8 cellular contexts compared by ENCODE assay signal in genomic region chr3:138941259-138941885, GRCh38. TPM values are rescaled to one million over a fixed set of nuclear protein-coding genes. Genes with fewer than 3 reads are reported as not detected.
DNase-seq lines count a peak whose midpoint lies in the region; ATAC-seq, FAIRE-seq and TF ChIP-seq lines count a peak whose summit lies in the region.

No MANE protein-coding gene starts in this region.

- no peaks in the 10 kb centered on the region for H3K9me1 ChIP-seq in K562 (ENCODE audit: control insufficient read depth, insufficient read depth, low read length)

- peak overlapping the region in 1 of 2 experiments; percentile 8; a peak in 1 of 4 replicates for H3K9ac ChIP-seq in K562 (ENCODE audit: insufficient read depth in 1 of 2, low read depth in 2 of 2, low read length in 2 of 2)

- WGBS in K562 (ENCODE audit: insufficient coverage, low coverage, missing lambda C conversion rate): 41% methylated on average over 7 of the region's 7 CpGs

- no peak overlapping the region for H3K27ac ChIP-seq in K562 (ENCODE audit: extremely low read depth, low read depth, low read length)

- in situ Hi-C loops in K562 (cut with MboI): loop anchor here (25.0 kb wide), 1 partner anchor 879 kb away; no protein-coding TSS in a partner anchor

- no peak overlapping the region for H3K4me3 Mint-ChIP-seq in nephron progenitor cell

- peaks cover 100% of the 10 kb centered on the region for H3K27me3 Mint-ChIP-seq in nephron progenitor cell (ENCODE audit: low read depth, poor library complexity)

- H3K27ac Mint-ChIP-seq in nephron progenitor cell: no peak overlapping the region

- TF ChIP-seq CTCF in LNCAP (IDR thresholded peaks at IDR 0.05) (peak; percentile 63), K562 (IDR thresholded peaks at IDR 0.05 in 2 of 3, conservative IDR thresholded peaks at IDR 0.05 in 1 of 3; ENCODE audit: insufficient read depth in 2 of 3, low read depth in 1 of 3, low read length in 3 of 3) (peak; percentile 81 to 90 (median 88)), nephron progenitor cell (IDR thresholded peaks at IDR 0.05) (peak; percentile 76)

- no peaks in the 10 kb centered on the region for H3K27me3 ChIP-seq in K562 (ENCODE audit: control insufficient read depth in 2 of 2, insufficient read depth in 2 of 2, low read length in 2 of 2)

- peaks cover 45% of the 10 kb centered on the region for H3K4me1 Mint-ChIP-seq in nephron progenitor cell

- H3K4me1 ChIP-seq in K562 (replicated peaks in 1 of 2; ENCODE audit: control insufficient read depth in 2 of 2, insufficient read depth in 2 of 2, low read length in 2 of 2): peaks cover 14 to 66% of the 10 kb centered on the region in 2 experiments; a peak in 4 of 5 replicates

- peaks cover 20% of the 10 kb centered on the region for H3K36me3 ChIP-seq in K562 (ENCODE audit: control insufficient read depth, insufficient read depth, low read length)

- peak; percentile 54 for ATAC-seq in K562
- ATAC-seq in HG03439 (IDR thresholded peaks at IDR 0.05; ENCODE audit: unreplicated experiment): no peak

- no peak overlapping the region for H3K4me2 ChIP-seq in K562 (ENCODE audit: insufficient read depth, low read length)

- CTCF ChIA-PET in K562 (lab: Yijun Ruan, JAX; ENCODE audit: low intra/inter-chr PET ratio): interaction anchor here (0.6 to 2.1 kb wide), 2 partner anchors 38 to 478 kb away, joined by 3 to 8 read pairs; no protein-coding TSS in a partner anchor

- no peak overlapping the region for H2AFZ ChIP-seq in K562 (ENCODE audit: low read depth, low read length)

- peak; percentile 71 for FAIRE-seq in K562 (lab: Jason Lieb, UNC)

- TF ChIP-seq POLR2A in K562 (conservative IDR thresholded peaks at IDR 0.05): no peak

- no peak for TF ChIP-seq EP300 in K562 (IDR thresholded peaks at IDR 0.05; ENCODE audit: low read length)

- H3K36me3 Mint-ChIP-seq in nephron progenitor cell (ENCODE audit: low read depth): no peaks in the 10 kb centered on the region

- DNase-seq in activated CD8-positive, alpha-beta memory T cell treated with anti-CD3 and anti-CD28 coated beads, Interleukin-2, amount 50 U/mL, for 48 hours: peak; percentile 74
- no peak for DNase-seq in activated CD8-positive, alpha-beta memory T cell treated with anti-CD3 and anti-CD28 coated beads, Interleukin-2, amount 50 U/mL, for 4 hours
- peak; percentile 56 to 82 (median 67) for DNase-seq in K562 (ENCODE audit: extremely low read depth in 1 of 4, low spot score in 3 of 4)
- DNase-seq in nephron progenitor cell: peak; percentile 78
- DNase-seq in A172 (ENCODE audit: low spot score): no peak
- no peak for DNase-seq in NCI-H2081 (lab: John Stamatoyannopoulos, UW)

- H3K9me3 Mint-ChIP-seq in nephron progenitor cell: peaks cover 3% of the 10 kb centered on the region

- POLR2A ChIA-PET in K562 (lab: Yijun Ruan, JAX): interaction anchor here (0.5 to 1.5 kb wide), 4 partner anchors 26 to 415 kb away, joined by 3 to 4 read pairs (median 3); no protein-coding TSS in a partner anchor

- H3K4me3 ChIP-seq in K562: no peak overlapping the region

- no peaks in the 10 kb centered on the region for H3K9me3 ChIP-seq in K562 (replicated peaks; ENCODE audit: control insufficient read depth, insufficient read depth, low read depth, low read length)

- no TSS peak for BruUV-seq in K562 (replicated peaks; lab: Mats Ljungman, UMichigan)

- H3K79me2 ChIP-seq in K562 (ENCODE audit: control insufficient read depth, insufficient read depth, low read length): peaks cover 55% of the 10 kb centered on the region

- intact Hi-C loops in K562 (cut with micrococcal nuclease): loop anchor here (10.0 kb wide), 1 partner anchor 877 kb away; no protein-coding TSS in a partner anchor

- no peaks in the 10 kb centered on the region; the same call in 1 of the 2 replicates for H4K20me1 ChIP-seq in K562 (replicated peaks; ENCODE audit: control insufficient read depth, insufficient read depth, low read length)

- TF ChIP-seq RAD21 in K562 (CRISPR knock-in tag; conservative IDR thresholded peaks at IDR 0.05 in 1 of 2, IDR thresholded peaks at IDR 0.05 in 1 of 2): peak; percentile 43 to 61; a peak in 3 of 4 replicates

TF ChIP-seq in K562, 482 proteins besides CTCF, POLR2A, EP300 and RAD21 (continues in another document):
- TF ChIP-seq, protein P1, sequence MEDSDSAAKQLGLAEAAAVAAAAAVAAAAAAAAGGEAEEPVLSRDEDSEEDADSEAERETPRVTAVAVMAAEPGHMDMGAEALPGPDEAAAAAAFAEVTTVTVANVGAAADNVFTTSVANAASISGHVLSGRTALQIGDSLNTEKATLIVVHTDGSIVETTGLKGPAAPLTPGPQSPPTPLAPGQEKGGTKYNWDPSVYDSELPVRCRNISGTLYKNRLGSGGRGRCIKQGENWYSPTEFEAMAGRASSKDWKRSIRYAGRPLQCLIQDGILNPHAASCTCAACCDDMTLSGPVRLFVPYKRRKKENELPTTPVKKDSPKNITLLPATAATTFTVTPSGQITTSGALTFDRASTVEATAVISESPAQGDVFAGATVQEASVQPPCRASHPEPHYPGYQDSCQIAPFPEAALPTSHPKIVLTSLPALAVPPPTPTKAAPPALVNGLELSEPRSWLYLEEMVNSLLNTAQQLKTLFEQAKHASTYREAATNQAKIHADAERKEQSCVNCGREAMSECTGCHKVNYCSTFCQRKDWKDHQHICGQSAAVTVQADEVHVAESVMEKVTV (CRISPR knock-in tag; IDR thresholded peaks at IDR 0.05): 0 out of 2 replicates have a peak, but pooled peaks have one; percentile 22
- peak; percentile 79 for TF ChIP-seq CTCFL (IDR thresholded peaks at IDR 0.05; ENCODE audit: borderline replicate concordance, insufficient read depth, low read depth, low read length, poor library complexity, severe bottlenecking)

RNA-seq across cellular contexts. Expression of gene FOXL2, which starts 5.6 kb away (rescaled TPM):
- 2.5 and 6.4 TPM in 2 replicates for total RNA-seq in K562 (2011; cell fraction: chromatin; rRNA removed; ENCODE audit: low replicate concordance)
- 10.9 and 11.2 TPM in 2 replicates for total RNA-seq in K562 (2011; cell fraction: nucleolus; rRNA removed)
- 6.1 and 6.2 TPM in 2 replicates for total RNA-seq in K562 (2011; cell fraction: nucleoplasm; rRNA removed)
- total RNA-seq in K562 (2014; rRNA removed): 10.8 and 13.3 TPM in 2 replicates
- 2.1 and 2.4 TPM in 2 replicates for total RNA-seq in K562 (2014; rRNA removed; fragmentation: Illumina TruSeq; extraction: Trizol)
- 4.1 and 4.6 TPM in 2 replicates for total RNA-seq in K562 (2015; rRNA removed; fragmentation: Illumina TruSeq; extraction: Trizol)
- 21.4 and 22.1 TPM in 2 replicates for total RNA-seq in K562 (2021)
- 3.1 and 4.0 TPM in 2 replicates for polyA plus RNA-seq in K562 (2011; rRNA removed)
- polyA plus RNA-seq in K562 (2011; cell fraction: cytosol; rRNA removed): 4.2 and 18.5 TPM in 2 replicates
- polyA plus RNA-seq in K562 (2011; cell fraction: nucleus; rRNA removed): 6.9 and 12.1 TPM in 2 replicates
- polyA plus RNA-seq in K562 (2012): 8.2 and 9.7 TPM in 2 replicates
- 3.2 and 5.5 TPM in 2 replicates for polyA plus RNA-seq in K562 (2014; fragmentation: Illumina TruSeq; extraction: Trizol)
- under 1 TPM; 0.27 to 0.29 TPM for polyA plus RNA-seq in K562 (2014; fragmentation: Nextera tagmentation; extraction: Ambion mirVana)
- 12.6 and 14.3 TPM in 2 replicates for polyA plus RNA-seq in K562 (2014; rRNA removed)
- polyA minus RNA-seq in K562 (2011; rRNA and poly(A)+ RNA removed): 1.2 and 1.3 TPM in 2 replicates
- 6.4 and 7.1 TPM in 2 replicates for polyA minus RNA-seq in K562 (2011; cell fraction: cytosol; rRNA and poly(A)+ RNA removed)
- 12.1 and 13.6 TPM in 2 replicates for polyA minus RNA-seq in K562 (2011; cell fraction: nucleus; rRNA and poly(A)+ RNA removed)
- 1.2 and 1.9 TPM in 2 replicates for total RNA-seq in A172 (2014; rRNA removed; shearing (Covaris generic))

RNA-seq across cellular contexts. Expression of gene FOXL2NB, which starts 5.6 kb away (rescaled TPM):
- 42.1 and 68.2 TPM in 2 replicates for total RNA-seq in K562 (2011; cell fraction: chromatin; rRNA removed; ENCODE audit: low replicate concordance)
- 45.3 and 55.2 TPM in 2 replicates for total RNA-seq in K562 (2011; cell fraction: nucleolus; rRNA removed)
- total RNA-seq in K562 (2011; cell fraction: nucleoplasm; rRNA removed): 68.5 and 96.9 TPM in 2 replicates
- 9.5 and 12.6 TPM in 2 replicates for total RNA-seq in K562 (2014; rRNA removed)
- total RNA-seq in K562 (2014; rRNA removed; fragmentation: Illumina TruSeq; extraction: Trizol): 5.9 and 6.1 TPM in 2 replicates
- total RNA-seq in K562 (2015; rRNA removed; fragmentation: Illumina TruSeq; extraction: Trizol): 5.0 and 5.1 TPM in 2 replicates
- 10.2 TPM in 2 replicates for total RNA-seq in K562 (2021)
- 17.4 and 20.3 TPM in 2 replicates for polyA plus RNA-seq in K562 (2011; rRNA removed)
- polyA plus RNA-seq in K562 (2011; cell fraction: cytosol; rRNA removed): 24.1 and 24.3 TPM in 2 replicates
- polyA plus RNA-seq in K562 (2011; cell fraction: nucleus; rRNA removed): 52.1 and 71.2 TPM in 2 replicates
- 5.5 and 14.2 TPM in 2 replicates for polyA plus RNA-seq in K562 (2012)
- polyA plus RNA-seq in K562 (2014; fragmentation: Illumina TruSeq; extraction: Trizol): 9.0 and 10.1 TPM in 2 replicates
- under 1 TPM; 0.71 to 0.86 TPM for polyA plus RNA-seq in K562 (2014; fragmentation: Nextera tagmentation; extraction: Ambion mirVana)
- polyA plus RNA-seq in K562 (2014; rRNA removed): 13.5 and 18.4 TPM in 2 replicates
- 7.5 and 11.6 TPM in 2 replicates for polyA minus RNA-seq in K562 (2011; rRNA and poly(A)+ RNA removed)
- polyA minus RNA-seq in K562 (2011; cell fraction: cytosol; rRNA and poly(A)+ RNA removed): 5.2 and 5.3 TPM in 2 replicates
- polyA minus RNA-seq in K562 (2011; cell fraction: nucleus; rRNA and poly(A)+ RNA removed): 21.5 and 23.0 TPM in 2 replicates
- 2.3 and 2.6 TPM in 2 replicates for total RNA-seq in A172 (2014; rRNA removed; shearing (Covaris generic))

Comparison
In these comparisons a context has a peak if more than half of its experiments do, and no peak if none do; other contexts are left out.
1. DNase-seq: peak in activated CD8-positive, alpha-beta memory T cell treated with anti-CD3 and anti-CD28 coated beads, Interleukin-2, amount 50 U/mL, for 48 hours (single experiment), K562 (4 of 4) and nephron progenitor cell (single experiment); none in activated CD8-positive, alpha-beta memory T cell treated with anti-CD3 and anti-CD28 coated beads, Interleukin-2, amount 50 U/mL, for 4 hours (single experiment), A172 (single experiment) and NCI-H2081 (0 of 2).
2. Peak in every context shown above with its lines, with median percentiles within 50 percentile points of each other: CTCF ChIP-seq.